Comparison of ENCODE assay signal across 1 cellular context in the genomic region with DNA sequence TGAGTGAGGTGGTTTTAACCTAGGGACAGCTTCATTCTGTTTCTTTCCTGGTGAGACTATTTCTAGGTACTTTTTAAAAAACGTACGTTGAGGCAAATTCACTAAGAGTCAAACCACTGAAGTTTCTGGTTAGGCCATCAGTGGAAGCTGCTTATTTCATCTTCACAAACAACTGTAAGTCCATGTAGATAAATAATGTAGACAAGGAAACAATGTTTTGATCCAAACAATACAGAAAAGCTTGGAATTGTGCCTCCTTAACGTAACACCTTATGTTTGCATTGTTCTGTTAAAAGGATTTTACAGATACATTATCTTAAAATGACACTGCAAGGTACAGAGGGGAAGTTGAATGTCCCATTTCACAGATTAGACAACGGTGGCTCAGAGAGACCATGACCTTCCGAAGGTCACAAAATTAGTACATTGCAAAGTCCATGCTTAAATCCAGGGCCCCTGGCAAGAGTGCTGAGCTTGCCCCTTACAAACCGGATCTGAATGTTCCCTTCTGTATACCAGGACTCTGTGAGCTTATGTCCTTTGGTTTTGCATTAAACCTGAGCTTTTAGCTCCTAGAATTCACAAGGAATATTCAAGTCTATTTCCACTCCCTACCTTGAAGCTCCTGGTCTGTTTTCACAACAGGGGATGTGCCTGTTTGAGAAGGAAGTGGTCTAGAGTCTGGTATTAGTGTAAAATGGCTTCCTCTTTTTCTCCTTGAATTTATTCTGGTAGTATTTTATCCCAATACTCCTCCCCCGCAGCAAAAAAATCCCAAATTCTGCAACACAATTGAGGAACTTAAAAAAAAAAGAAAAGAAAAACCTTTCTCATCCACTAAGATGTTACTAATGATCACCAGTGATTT.
A peak's percentile ranks its signal among the peaks of the same experiment; 100 is the strongest.
TF ChIP-seq lines count a peak whose summit lies in the region.

No MANE protein-coding gene starts in this region.

TF ChIP-seq in GM12878, 131 proteins besides CTCF, POLR2A, EP300 and RAD21 (continued from another document):
- TF ChIP-seq, protein P1, sequence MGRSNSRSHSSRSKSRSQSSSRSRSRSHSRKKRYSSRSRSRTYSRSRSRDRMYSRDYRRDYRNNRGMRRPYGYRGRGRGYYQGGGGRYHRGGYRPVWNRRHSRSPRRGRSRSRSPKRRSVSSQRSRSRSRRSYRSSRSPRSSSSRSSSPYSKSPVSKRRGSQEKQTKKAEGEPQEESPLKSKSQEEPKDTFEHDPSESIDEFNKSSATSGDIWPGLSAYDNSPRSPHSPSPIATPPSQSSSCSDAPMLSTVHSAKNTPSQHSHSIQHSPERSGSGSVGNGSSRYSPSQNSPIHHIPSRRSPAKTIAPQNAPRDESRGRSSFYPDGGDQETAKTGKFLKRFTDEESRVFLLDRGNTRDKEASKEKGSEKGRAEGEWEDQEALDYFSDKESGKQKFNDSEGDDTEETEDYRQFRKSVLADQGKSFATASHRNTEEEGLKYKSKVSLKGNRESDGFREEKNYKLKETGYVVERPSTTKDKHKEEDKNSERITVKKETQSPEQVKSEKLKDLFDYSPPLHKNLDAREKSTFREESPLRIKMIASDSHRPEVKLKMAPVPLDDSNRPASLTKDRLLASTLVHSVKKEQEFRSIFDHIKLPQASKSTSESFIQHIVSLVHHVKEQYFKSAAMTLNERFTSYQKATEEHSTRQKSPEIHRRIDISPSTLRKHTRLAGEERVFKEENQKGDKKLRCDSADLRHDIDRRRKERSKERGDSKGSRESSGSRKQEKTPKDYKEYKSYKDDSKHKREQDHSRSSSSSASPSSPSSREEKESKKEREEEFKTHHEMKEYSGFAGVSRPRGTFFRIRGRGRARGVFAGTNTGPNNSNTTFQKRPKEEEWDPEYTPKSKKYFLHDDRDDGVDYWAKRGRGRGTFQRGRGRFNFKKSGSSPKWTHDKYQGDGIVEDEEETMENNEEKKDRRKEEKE (IDR thresholded peaks at IDR 0.05) = no peak
- TF ChIP-seq NFYA (IDR thresholded peaks at IDR 0.05; ENCODE audit: borderline replicate concordance, low read depth, low read length) = no peak
- TF ChIP-seq SPI1 (IDR thresholded peaks at IDR 0.05; ENCODE audit: borderline replicate concordance, insufficient read depth, low read depth, low read length) = peak; percentile 81
